ENCODE assay signal across 6 cellular contexts in genomic region chr19:55494172-55494761, GRCh38. TPM values are rescaled to one million over a fixed set of nuclear protein-coding genes. Genes with fewer than 3 reads are reported as not detected.
A peak's percentile ranks its signal among the peaks of the same experiment; 100 is the strongest.
DNase-seq lines count a peak whose midpoint lies in the region; TF ChIP-seq lines count a peak whose summit lies in the region.

No MANE protein-coding gene starts in this region.

- H3K27me3 ChIP-seq in colonic mucosa: no peaks in the 10 kb centered on the region
- H3K27me3 ChIP-seq in WERI-Rb-1 (ENCODE audit: insufficient read depth, low read depth, severe bottlenecking): no peaks in the 10 kb centered on the region

- TF ChIP-seq CTCF in GM20000 (IDR thresholded peaks at IDR 0.05; ENCODE audit: extremely low read depth, missing control alignments) (no peak), colonic mucosa (IDR thresholded peaks at IDR 0.05) (no peak), WERI-Rb-1 (IDR thresholded peaks at IDR 0.05; ENCODE audit: low read depth, low read length) (no peak)

- peak overlapping the region; percentile 50 for H3K27ac ChIP-seq in colonic mucosa
- no peak overlapping the region for H3K27ac ChIP-seq in WERI-Rb-1

- H3K4me3 ChIP-seq in colonic mucosa (peak overlapping the region; percentile 3), WERI-Rb-1 (ENCODE audit: low read depth, low read length) (no peak overlapping the region)

- peak; percentile 54 for DNase-seq in GM20000 (ENCODE audit: low spot score)
- DNase-seq in colonic mucosa: no peak
- peak; percentile 59 for DNase-seq in putamen (ENCODE audit: low spot score)
- DNase-seq in OCI-M1 (lab: John Stamatoyannopoulos, UW): no peak
- DNase-seq in WERI-Rb-1: no peak
- no peak for DNase-seq in COLO668 (lab: John Stamatoyannopoulos, UW; ENCODE audit: unreplicated experiment)

- H3K36me3 ChIP-seq in colonic mucosa (no peaks in the 10 kb centered on the region), WERI-Rb-1 (no peaks in the 10 kb centered on the region)

- intact Hi-C loops in colonic mucosa (cut with DNase I): no loop called here

- peak overlapping the region; percentile 19 to 60 for H3K9ac ChIP-seq in colonic mucosa (ENCODE audit: low read depth in 2 of 2, low read length in 2 of 2)

- H3K9me3 ChIP-seq in colonic mucosa (no peaks in the 10 kb centered on the region), WERI-Rb-1 (ENCODE audit: severe bottlenecking) (no peaks in the 10 kb centered on the region)

- H3K4me1 ChIP-seq in colonic mucosa: no peaks in the 10 kb centered on the region

RNA-seq across cellular contexts. Expression of gene SSC5D, which starts 6.0 kb away (rescaled TPM):
- total RNA-seq in colonic mucosa: 1 to 10 TPM; 2.2 to 7.4 TPM

RNA-seq across cellular contexts. Expression of gene NAT14, which starts 9.3 kb away (rescaled TPM):
- 1 to 10 TPM; 4.9 to 7.7 TPM for total RNA-seq in colonic mucosa

RNA-seq across cellular contexts. Expression of gene ZNF628, which starts 17.9 kb away (rescaled TPM):
- total RNA-seq in colonic mucosa: 1 to 10 TPM; 8.6 to 8.9 TPM

RNA-seq across cellular contexts. Expression of gene C19orf85, which starts 29.7 kb away (rescaled TPM):
- not detected for total RNA-seq in colonic mucosa

RNA-seq across cellular contexts. Expression of gene ISOC2, which starts 32.8 kb away (rescaled TPM):
- total RNA-seq in colonic mucosa: 100 to 1,000 TPM in 1 of 2 donors, 10 to 100 TPM in 1; 89.8 to 132 TPM

Comparison
In these comparisons a context has a peak if more than half of its experiments do, and no peak if none do; other contexts are left out.
1. DNase-seq: peak in GM20000 (single experiment) and putamen (single experiment); none in colonic mucosa (single experiment), OCI-M1 (single experiment), WERI-Rb-1 (single experiment) and COLO668 (single experiment).